36 cellular contexts compared by ENCODE assay signal in the genomic region with DNA sequence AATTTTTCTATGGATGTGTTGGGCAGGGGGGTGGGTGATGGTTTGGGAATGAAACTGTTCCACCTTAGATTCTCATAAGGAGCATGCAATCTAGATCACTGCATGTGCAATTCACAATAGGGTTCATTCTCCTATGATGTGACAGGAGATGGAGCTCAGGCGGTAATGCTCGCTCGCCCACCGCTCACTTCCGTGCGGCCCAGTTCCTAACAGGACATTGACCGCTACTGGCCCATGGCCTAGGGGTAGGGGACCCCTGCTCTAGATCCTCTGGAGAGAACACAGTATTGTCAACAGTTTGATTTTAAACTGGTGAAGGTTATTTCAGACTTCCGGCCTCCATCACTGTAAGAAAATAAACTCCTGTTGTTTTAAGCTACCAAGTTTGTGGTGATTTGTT. TPM values are rescaled to one million over a fixed set of nuclear protein-coding genes. Genes with fewer than 3 reads are reported as not detected.
"Had no signal": no experiment of that assay in that cellular context is flagged by ENCODE, and none has a peak within 500 bp of the region (broad histone marks: within the 10 kb centered on the region; RNA-seq: fewer than 3 reads in every experiment).

No MANE protein-coding gene starts in this region.

- H3K4me3 ChIP-seq: MG63 had no signal

- H3K27me3 ChIP-seq: MG63 had no signal

- DNase-seq: Karpas-422, Kasumi-1, MG63, MM.1S, MV-4-11, NCI-H1048, NCI-H1092, NCI-H1092 treated with DMSO at 0.1 percent for 48 hours, NCI-H1105, NCI-H1105 treated with DMSO at 0.1 percent for 48 hours, NCI-H1417, NCI-H1417 treated with DMSO at 0.1 percent for 48 hours, NCI-H1436, NCI-H1436 treated with DMSO at 0.1 percent for 48 hours, NCI-H146, NCI-H1694, NCI-H1694 treated with DMSO at 0.1 percent for 48 hours, NCI-H187, NCI-H187 treated with DMSO at 0.1 percent for 48 hours, NCI-H1930, NCI-H2029, NCI-H2029 treated with DMSO at 0.1 percent for 48 hours, NCI-H2081, NCI-H2081 treated with DMSO at 0.1 percent for 48 hours, NCI-H2107, NCI-H2171, NCI-H2171 treated with DMSO at 0.1 percent for 48 hours, NCI-H2227 treated with DMSO at 0.1 percent for 48 hours, NCI-H226, NCI-H345, NCI-H446, NCI-H446 treated with DMSO at 0.1 percent for 48 hours, NCI-H510A had no signal

- H3K27ac ChIP-seq: KMS-11 had no signal

- H3K9me3 ChIP-seq: MG63 had no signal

- H3K36me3 ChIP-seq: MG63 had no signal

- H3K4me2 ChIP-seq: KMS-11 had no signal

RNA-seq across cellular contexts. Expression of a gene that starts 55.0 kb away (rescaled TPM):
- total RNA-seq: M059J, MCF 10A had no signal
